9 cellular contexts compared by ENCODE assay signal in genomic region chr18:58438161-58438983, GRCh38.
DNase-seq lines count a peak whose midpoint lies in the region; ATAC-seq and TF ChIP-seq lines count a peak whose summit lies in the region.
"Had no signal": no experiment of that assay in that cellular context is flagged by ENCODE, and none has a peak within 500 bp of the region (broad histone marks: within the 10 kb centered on the region; RNA-seq: fewer than 3 reads in every experiment).

No MANE protein-coding gene starts in this region.

- intact Hi-C loops in mammary epithelial cell (cut with micrococcal nuclease) = no loop called here
- intact Hi-C loops in naive thymus-derived CD4-positive, alpha-beta T cell (cut with micrococcal nuclease) = loop anchor here in 1 of 2 donors (1.0 kb wide), 2 partner anchors 37 to 701 kb away; partner anchors contain the start of gene SEC11C

- H3K4me3 ChIP-seq in AG10803 (ENCODE audit: low read length) = peak overlapping the region; percentile 42
- H3K4me3 ChIP-seq in mammary epithelial cell (replicated peaks in 1 of 3; ENCODE audit: insufficient read depth in 1 of 3, low read depth in 2 of 3, low read length in 3 of 3) = no peak overlapping the region
- peak overlapping the region; percentile 48 for H3K4me3 ChIP-seq in naive thymus-derived CD4-positive, alpha-beta T cell (ENCODE audit: low read length)

- dilution Hi-C loops in mammary epithelial cell (cut with HindIII; ENCODE audit: low sequenced_read_pairs) = no loop called here

- 43% methylated on average over 5 of the region's 6 CpGs for WGBS in mammary epithelial cell (ENCODE audit: low coverage, missing lambda C conversion rate)

- POLR2A ChIA-PET in naive thymus-derived CD4-positive, alpha-beta T cell (lab: Charles Lee) = no interaction called here

- ATAC-seq in naive thymus-derived CD4-positive, alpha-beta T cell = no peak
- ATAC-seq in HG02610 (IDR thresholded peaks at IDR 0.05; ENCODE audit: unreplicated experiment) (no peak), GM18858 (IDR thresholded peaks at IDR 0.05; ENCODE audit: unreplicated experiment) (no peak)

- H3K9ac ChIP-seq in mammary epithelial cell (ENCODE audit: insufficient read depth, low read length) = no peak overlapping the region

- BruUV-seq in mammary epithelial cell (replicated peaks; lab: Mats Ljungman, UMichigan) = no TSS peak

- DNase-seq in AG10803 (ENCODE audit: low read depth) (peak; percentile 21), HFFc6 (no peak), mammary epithelial cell (peak; percentile 16), DMS 273 treated with DMSO at 0.1 percent for 48 hours (lab: John Stamatoyannopoulos, UW) (no peak), NCI-H226 (no peak)
- peak in 5 of 9 donors; percentile 3 to 32 (median 23) for DNase-seq in naive thymus-derived CD4-positive, alpha-beta T cell
- DNase-seq: T-helper 9 cell had no signal

- no peaks in the 10 kb centered on the region for H3K9me3 Mint-ChIP-seq in HFFc6
- peaks cover 0 to 7% (median 0%) of the 10 kb centered on the region in 11 donors for H3K9me3 Mint-ChIP-seq in naive thymus-derived CD4-positive, alpha-beta T cell

- no peaks in the 10 kb centered on the region for H3K36me3 Mint-ChIP-seq in HFFc6 (ENCODE audit: low read depth)
- peaks cover 0 to 14% (median 3%) of the 10 kb centered on the region in 5 donors for H3K36me3 Mint-ChIP-seq in naive thymus-derived CD4-positive, alpha-beta T cell

- no peaks in the 10 kb centered on the region for H3K4me1 ChIP-seq in mammary epithelial cell (ENCODE audit: insufficient read depth, low read length)
- H3K4me1 ChIP-seq in naive thymus-derived CD4-positive, alpha-beta T cell (ENCODE audit: control insufficient read depth in 2 of 2, insufficient read depth in 2 of 2, low read length in 2 of 2) = peaks cover 0 to 16% of the 10 kb centered on the region in 2 donors

- peak overlapping the region; percentile 80 for H3K4me3 Mint-ChIP-seq in HFFc6
- peak overlapping the region; percentile 60 to 90 (median 80) for H3K4me3 Mint-ChIP-seq in naive thymus-derived CD4-positive, alpha-beta T cell

- peaks cover 12% of the 10 kb centered on the region for H3K4me1 Mint-ChIP-seq in HFFc6 (ENCODE audit: low read depth)
- H3K4me1 Mint-ChIP-seq in naive thymus-derived CD4-positive, alpha-beta T cell = peaks cover 13 to 22% (median 17%) of the 10 kb centered on the region in 7 donors

- peak overlapping the region; percentile 4 for H3K27ac Mint-ChIP-seq in HFFc6
- H3K27ac Mint-ChIP-seq in naive thymus-derived CD4-positive, alpha-beta T cell = peak overlapping the region; percentile 1 to 91 (median 63)

- peaks cover 8% of the 10 kb centered on the region for H3K27me3 Mint-ChIP-seq in HFFc6 (ENCODE audit: insufficient read depth)
- peaks cover 0 to 13% (median 0%) of the 10 kb centered on the region in 5 donors for H3K27me3 Mint-ChIP-seq in naive thymus-derived CD4-positive, alpha-beta T cell

- no peaks in the 10 kb centered on the region for H3K36me3 ChIP-seq in mammary epithelial cell (ENCODE audit: insufficient read depth, low read length)
- H3K36me3 ChIP-seq in naive thymus-derived CD4-positive, alpha-beta T cell (ENCODE audit: control insufficient read depth in 2 of 3, insufficient read depth in 3 of 3, low read length in 3 of 3) = no peaks in the 10 kb centered on the region

- TF ChIP-seq CTCF in AG10803 (conservative IDR thresholded peaks at IDR 0.05; ENCODE audit: low read length) = no peak
- TF ChIP-seq CTCF in HFFc6 (IDR thresholded peaks at IDR 0.05) = no peak
- TF ChIP-seq CTCF in mammary epithelial cell (conservative IDR thresholded peaks at IDR 0.05 in 1 of 2, IDR thresholded peaks at IDR 0.05 in 1 of 2; ENCODE audit: extremely low read depth in 1 of 2, insufficient read depth in 1 of 2, low read depth in 1 of 2, low read length in 2 of 2) = no peak

- H3K9me3 ChIP-seq in mammary epithelial cell (replicated peaks; ENCODE audit: insufficient read depth, low read length) = no peaks in the 10 kb centered on the region
- H3K9me3 ChIP-seq in naive thymus-derived CD4-positive, alpha-beta T cell (ENCODE audit: control insufficient read depth in 2 of 3, low read length in 3 of 3) = no peaks in the 10 kb centered on the region

- in situ Hi-C loops in mammary epithelial cell (cut with MboI; ENCODE audit: low sequenced_read_pairs in 2 of 2) = no loop called here

- peak overlapping the region; percentile 37 for H3K4me2 ChIP-seq in mammary epithelial cell (ENCODE audit: insufficient read depth, low read depth, low read length)

- peak overlapping the region; percentile 64 for H2AFZ ChIP-seq in mammary epithelial cell (ENCODE audit: low read depth, low read length)

- no peaks in the 10 kb centered on the region for H3K27me3 ChIP-seq in mammary epithelial cell (ENCODE audit: insufficient read depth, low read length)
- no peaks in the 10 kb centered on the region for H3K27me3 ChIP-seq in naive thymus-derived CD4-positive, alpha-beta T cell (ENCODE audit: control insufficient read depth in 2 of 2, insufficient read depth in 2 of 2, low read length in 2 of 2)

- H3K27ac ChIP-seq in mammary epithelial cell (ENCODE audit: insufficient read depth, low read depth, low read length) = no peak overlapping the region
- H3K27ac ChIP-seq in naive thymus-derived CD4-positive, alpha-beta T cell (ENCODE audit: low read depth, low read length) = no peak overlapping the region

- no peaks in the 10 kb centered on the region for H3K79me2 ChIP-seq in mammary epithelial cell (ENCODE audit: insufficient read depth, low read length)

- no peaks in the 10 kb centered on the region for H4K20me1 ChIP-seq in mammary epithelial cell (ENCODE audit: insufficient read depth, low read length)

- CTCF ChIA-PET in mammary epithelial cell (lab: Charles Lee; ENCODE audit: low non-redundant PET) = no interaction called here
- CTCF ChIA-PET in naive thymus-derived CD4-positive, alpha-beta T cell (lab: Charles Lee) = no interaction called here

Comparison
In these comparisons a context has a peak if more than half of its experiments do, and no peak if none do; other contexts are left out.
1. DNase-seq: peak in AG10803 (single experiment), mammary epithelial cell (single experiment) and naive thymus-derived CD4-positive, alpha-beta T cell (5 of 9); none in HFFc6 (single experiment), DMS 273 treated with DMSO at 0.1 percent for 48 hours (single experiment) and NCI-H226 (single experiment).
2. H3K4me3 ChIP-seq: peak in AG10803 (single experiment) and naive thymus-derived CD4-positive, alpha-beta T cell (single experiment); none in mammary epithelial cell (0 of 3).